Comparison of ENCODE assay signal across 1 cellular context in genomic region chr15:27970661-27971392, GRCh38.
A peak's percentile ranks its signal among the peaks of the same experiment; 100 is the strongest.
TF ChIP-seq lines count a peak whose summit lies in the region.

No MANE protein-coding gene starts in this region.

TF ChIP-seq in K562, 482 proteins besides CTCF, POLR2A, EP300 and RAD21 (continues in another document):
- TF ChIP-seq, protein P1, sequence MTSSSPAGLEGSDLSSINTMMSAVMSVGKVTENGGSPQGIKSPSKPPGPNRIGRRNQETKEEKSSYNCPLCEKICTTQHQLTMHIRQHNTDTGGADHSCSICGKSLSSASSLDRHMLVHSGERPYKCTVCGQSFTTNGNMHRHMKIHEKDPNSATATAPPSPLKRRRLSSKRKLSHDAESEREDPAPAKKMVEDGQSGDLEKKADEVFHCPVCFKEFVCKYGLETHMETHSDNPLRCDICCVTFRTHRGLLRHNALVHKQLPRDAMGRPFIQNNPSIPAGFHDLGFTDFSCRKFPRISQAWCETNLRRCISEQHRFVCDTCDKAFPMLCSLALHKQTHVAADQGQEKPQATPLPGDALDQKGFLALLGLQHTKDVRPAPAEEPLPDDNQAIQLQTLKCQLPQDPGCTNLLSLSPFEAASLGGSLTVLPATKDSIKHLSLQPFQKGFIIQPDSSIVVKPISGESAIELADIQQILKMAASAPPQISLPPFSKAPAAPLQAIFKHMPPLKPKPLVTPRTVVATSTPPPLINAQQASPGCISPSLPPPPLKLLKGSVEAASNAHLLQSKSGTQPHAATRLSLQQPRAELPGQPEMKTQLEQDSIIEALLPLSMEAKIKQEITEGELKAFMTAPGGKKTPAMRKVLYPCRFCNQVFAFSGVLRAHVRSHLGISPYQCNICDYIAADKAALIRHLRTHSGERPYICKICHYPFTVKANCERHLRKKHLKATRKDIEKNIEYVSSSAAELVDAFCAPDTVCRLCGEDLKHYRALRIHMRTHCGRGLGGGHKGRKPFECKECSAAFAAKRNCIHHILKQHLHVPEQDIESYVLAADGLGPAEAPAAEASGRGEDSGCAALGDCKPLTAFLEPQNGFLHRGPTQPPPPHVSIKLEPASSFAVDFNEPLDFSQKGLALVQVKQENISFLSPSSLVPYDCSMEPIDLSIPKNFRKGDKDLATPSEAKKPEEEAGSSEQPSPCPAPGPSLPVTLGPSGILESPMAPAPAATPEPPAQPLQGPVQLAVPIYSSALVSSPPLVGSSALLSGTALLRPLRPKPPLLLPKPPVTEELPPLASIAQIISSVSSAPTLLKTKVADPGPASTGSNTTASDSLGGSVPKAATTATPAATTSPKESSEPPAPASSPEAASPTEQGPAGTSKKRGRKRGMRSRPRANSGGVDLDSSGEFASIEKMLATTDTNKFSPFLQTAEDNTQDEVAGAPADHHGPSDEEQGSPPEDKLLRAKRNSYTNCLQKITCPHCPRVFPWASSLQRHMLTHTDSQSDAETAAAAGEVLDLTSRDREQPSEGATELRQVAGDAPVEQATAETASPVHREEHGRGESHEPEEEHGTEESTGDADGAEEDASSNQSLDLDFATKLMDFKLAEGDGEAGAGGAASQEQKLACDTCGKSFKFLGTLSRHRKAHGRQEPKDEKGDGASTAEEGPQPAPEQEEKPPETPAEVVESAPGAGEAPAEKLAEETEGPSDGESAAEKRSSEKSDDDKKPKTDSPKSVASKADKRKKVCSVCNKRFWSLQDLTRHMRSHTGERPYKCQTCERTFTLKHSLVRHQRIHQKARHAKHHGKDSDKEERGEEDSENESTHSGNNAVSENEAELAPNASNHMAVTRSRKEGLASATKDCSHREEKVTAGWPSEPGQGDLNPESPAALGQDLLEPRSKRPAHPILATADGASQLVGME (CRISPR knock-in tag; IDR thresholded peaks at IDR 0.05) = no peak
- no peak for TF ChIP-seq ZFX (CRISPR knock-in tag; IDR thresholded peaks at IDR 0.05)
- TF ChIP-seq, protein P2, sequence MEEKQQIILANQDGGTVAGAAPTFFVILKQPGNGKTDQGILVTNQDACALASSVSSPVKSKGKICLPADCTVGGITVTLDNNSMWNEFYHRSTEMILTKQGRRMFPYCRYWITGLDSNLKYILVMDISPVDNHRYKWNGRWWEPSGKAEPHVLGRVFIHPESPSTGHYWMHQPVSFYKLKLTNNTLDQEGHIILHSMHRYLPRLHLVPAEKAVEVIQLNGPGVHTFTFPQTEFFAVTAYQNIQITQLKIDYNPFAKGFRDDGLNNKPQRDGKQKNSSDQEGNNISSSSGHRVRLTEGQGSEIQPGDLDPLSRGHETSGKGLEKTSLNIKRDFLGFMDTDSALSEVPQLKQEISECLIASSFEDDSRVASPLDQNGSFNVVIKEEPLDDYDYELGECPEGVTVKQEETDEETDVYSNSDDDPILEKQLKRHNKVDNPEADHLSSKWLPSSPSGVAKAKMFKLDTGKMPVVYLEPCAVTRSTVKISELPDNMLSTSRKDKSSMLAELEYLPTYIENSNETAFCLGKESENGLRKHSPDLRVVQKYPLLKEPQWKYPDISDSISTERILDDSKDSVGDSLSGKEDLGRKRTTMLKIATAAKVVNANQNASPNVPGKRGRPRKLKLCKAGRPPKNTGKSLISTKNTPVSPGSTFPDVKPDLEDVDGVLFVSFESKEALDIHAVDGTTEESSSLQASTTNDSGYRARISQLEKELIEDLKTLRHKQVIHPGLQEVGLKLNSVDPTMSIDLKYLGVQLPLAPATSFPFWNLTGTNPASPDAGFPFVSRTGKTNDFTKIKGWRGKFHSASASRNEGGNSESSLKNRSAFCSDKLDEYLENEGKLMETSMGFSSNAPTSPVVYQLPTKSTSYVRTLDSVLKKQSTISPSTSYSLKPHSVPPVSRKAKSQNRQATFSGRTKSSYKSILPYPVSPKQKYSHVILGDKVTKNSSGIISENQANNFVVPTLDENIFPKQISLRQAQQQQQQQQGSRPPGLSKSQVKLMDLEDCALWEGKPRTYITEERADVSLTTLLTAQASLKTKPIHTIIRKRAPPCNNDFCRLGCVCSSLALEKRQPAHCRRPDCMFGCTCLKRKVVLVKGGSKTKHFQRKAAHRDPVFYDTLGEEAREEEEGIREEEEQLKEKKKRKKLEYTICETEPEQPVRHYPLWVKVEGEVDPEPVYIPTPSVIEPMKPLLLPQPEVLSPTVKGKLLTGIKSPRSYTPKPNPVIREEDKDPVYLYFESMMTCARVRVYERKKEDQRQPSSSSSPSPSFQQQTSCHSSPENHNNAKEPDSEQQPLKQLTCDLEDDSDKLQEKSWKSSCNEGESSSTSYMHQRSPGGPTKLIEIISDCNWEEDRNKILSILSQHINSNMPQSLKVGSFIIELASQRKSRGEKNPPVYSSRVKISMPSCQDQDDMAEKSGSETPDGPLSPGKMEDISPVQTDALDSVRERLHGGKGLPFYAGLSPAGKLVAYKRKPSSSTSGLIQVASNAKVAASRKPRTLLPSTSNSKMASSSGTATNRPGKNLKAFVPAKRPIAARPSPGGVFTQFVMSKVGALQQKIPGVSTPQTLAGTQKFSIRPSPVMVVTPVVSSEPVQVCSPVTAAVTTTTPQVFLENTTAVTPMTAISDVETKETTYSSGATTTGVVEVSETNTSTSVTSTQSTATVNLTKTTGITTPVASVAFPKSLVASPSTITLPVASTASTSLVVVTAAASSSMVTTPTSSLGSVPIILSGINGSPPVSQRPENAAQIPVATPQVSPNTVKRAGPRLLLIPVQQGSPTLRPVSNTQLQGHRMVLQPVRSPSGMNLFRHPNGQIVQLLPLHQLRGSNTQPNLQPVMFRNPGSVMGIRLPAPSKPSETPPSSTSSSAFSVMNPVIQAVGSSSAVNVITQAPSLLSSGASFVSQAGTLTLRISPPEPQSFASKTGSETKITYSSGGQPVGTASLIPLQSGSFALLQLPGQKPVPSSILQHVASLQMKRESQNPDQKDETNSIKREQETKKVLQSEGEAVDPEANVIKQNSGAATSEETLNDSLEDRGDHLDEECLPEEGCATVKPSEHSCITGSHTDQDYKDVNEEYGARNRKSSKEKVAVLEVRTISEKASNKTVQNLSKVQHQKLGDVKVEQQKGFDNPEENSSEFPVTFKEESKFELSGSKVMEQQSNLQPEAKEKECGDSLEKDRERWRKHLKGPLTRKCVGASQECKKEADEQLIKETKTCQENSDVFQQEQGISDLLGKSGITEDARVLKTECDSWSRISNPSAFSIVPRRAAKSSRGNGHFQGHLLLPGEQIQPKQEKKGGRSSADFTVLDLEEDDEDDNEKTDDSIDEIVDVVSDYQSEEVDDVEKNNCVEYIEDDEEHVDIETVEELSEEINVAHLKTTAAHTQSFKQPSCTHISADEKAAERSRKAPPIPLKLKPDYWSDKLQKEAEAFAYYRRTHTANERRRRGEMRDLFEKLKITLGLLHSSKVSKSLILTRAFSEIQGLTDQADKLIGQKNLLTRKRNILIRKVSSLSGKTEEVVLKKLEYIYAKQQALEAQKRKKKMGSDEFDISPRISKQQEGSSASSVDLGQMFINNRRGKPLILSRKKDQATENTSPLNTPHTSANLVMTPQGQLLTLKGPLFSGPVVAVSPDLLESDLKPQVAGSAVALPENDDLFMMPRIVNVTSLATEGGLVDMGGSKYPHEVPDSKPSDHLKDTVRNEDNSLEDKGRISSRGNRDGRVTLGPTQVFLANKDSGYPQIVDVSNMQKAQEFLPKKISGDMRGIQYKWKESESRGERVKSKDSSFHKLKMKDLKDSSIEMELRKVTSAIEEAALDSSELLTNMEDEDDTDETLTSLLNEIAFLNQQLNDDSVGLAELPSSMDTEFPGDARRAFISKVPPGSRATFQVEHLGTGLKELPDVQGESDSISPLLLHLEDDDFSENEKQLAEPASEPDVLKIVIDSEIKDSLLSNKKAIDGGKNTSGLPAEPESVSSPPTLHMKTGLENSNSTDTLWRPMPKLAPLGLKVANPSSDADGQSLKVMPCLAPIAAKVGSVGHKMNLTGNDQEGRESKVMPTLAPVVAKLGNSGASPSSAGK (IDR thresholded peaks at IDR 0.05) = peak; percentile 93
- TF ChIP-seq ZNF253 (CRISPR knock-in tag; conservative IDR thresholded peaks at IDR 0.05) = no peak
- TF ChIP-seq L3MBTL2 (IDR thresholded peaks at IDR 0.05) = peak; percentile 95
- TF ChIP-seq NFXL1 (CRISPR knock-in tag; IDR thresholded peaks at IDR 0.05) = no peak
- TF ChIP-seq, protein P3, sequence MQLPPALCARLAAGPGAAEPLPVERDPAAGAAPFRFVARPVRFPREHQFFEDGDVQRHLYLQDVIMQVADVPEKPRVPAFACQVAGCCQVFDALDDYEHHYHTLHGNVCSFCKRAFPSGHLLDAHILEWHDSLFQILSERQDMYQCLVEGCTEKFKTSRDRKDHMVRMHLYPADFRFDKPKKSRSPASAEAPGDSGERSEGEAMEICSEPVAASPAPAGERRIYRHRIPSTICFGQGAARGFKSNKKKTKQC (CRISPR knock-in tag; IDR thresholded peaks at IDR 0.05) = peak; percentile 59; the same call in 1 of the 2 replicates
- TF ChIP-seq HOMEZ (CRISPR knock-in tag; IDR thresholded peaks at IDR 0.05) = no peak
- no peak for TF ChIP-seq MTA2 (IDR thresholded peaks at IDR 0.05; ENCODE audit: low read depth)
- no peak for TF ChIP-seq ELK3 (CRISPR knock-in tag; IDR thresholded peaks at IDR 0.05)
- TF ChIP-seq, protein P4, sequence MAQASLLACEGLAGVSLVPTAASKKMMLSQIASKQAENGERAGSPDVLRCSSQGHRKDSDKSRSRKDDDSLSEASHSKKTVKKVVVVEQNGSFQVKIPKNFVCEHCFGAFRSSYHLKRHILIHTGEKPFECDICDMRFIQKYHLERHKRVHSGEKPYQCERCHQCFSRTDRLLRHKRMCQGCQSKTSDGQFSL (CRISPR knock-in tag; IDR thresholded peaks at IDR 0.05) = no peak
- TF ChIP-seq, protein P4 (tag; IDR thresholded peaks at IDR 0.05) = no peak
- TF ChIP-seq DPF2 (IDR thresholded peaks at IDR 0.05) = no peak
- TF ChIP-seq KLF13 (tag; IDR thresholded peaks at IDR 0.05; ENCODE audit: borderline replicate concordance, low read depth) = no peak
- TF ChIP-seq PHF20 (IDR thresholded peaks at IDR 0.05; ENCODE audit: partially characterized antibody) = no peak
- TF ChIP-seq ZNF232 (CRISPR knock-in tag; IDR thresholded peaks at IDR 0.05) = no peak
- peak; percentile 34; the same call in 1 of the 2 replicates for TF ChIP-seq EHMT2 (IDR thresholded peaks at IDR 0.05)
- no peak for TF ChIP-seq RCOR1 (IDR thresholded peaks at IDR 0.05; ENCODE audit: borderline replicate concordance in 1 of 2, low read depth in 2 of 2, low read length in 2 of 2)
- TF ChIP-seq ZNF143 (CRISPR knock-in tag; IDR thresholded peaks at IDR 0.05) = peak; percentile 62
- TF ChIP-seq, protein P5, sequence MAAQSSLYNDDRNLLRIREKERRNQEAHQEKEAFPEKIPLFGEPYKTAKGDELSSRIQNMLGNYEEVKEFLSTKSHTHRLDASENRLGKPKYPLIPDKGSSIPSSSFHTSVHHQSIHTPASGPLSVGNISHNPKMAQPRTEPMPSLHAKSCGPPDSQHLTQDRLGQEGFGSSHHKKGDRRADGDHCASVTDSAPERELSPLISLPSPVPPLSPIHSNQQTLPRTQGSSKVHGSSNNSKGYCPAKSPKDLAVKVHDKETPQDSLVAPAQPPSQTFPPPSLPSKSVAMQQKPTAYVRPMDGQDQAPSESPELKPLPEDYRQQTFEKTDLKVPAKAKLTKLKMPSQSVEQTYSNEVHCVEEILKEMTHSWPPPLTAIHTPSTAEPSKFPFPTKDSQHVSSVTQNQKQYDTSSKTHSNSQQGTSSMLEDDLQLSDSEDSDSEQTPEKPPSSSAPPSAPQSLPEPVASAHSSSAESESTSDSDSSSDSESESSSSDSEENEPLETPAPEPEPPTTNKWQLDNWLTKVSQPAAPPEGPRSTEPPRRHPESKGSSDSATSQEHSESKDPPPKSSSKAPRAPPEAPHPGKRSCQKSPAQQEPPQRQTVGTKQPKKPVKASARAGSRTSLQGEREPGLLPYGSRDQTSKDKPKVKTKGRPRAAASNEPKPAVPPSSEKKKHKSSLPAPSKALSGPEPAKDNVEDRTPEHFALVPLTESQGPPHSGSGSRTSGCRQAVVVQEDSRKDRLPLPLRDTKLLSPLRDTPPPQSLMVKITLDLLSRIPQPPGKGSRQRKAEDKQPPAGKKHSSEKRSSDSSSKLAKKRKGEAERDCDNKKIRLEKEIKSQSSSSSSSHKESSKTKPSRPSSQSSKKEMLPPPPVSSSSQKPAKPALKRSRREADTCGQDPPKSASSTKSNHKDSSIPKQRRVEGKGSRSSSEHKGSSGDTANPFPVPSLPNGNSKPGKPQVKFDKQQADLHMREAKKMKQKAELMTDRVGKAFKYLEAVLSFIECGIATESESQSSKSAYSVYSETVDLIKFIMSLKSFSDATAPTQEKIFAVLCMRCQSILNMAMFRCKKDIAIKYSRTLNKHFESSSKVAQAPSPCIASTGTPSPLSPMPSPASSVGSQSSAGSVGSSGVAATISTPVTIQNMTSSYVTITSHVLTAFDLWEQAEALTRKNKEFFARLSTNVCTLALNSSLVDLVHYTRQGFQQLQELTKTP (IDR thresholded peaks at IDR 0.05; ENCODE audit: low read depth in 1 of 2, partially characterized antibody in 2 of 2) = peak in 1 of 2 experiments; percentile 92
